Comparison of ENCODE assay signal across 1 cellular context in genomic region chr1:241950390-241950789, GRCh38.
TF ChIP-seq lines count a peak whose summit lies in the region.

No MANE protein-coding gene starts in this region.

TF ChIP-seq in IMR-90, 13 proteins besides CTCF, POLR2A, EP300 and RAD21 (continued from another document):
- no peak for TF ChIP-seq RCOR1 (IDR thresholded peaks at IDR 0.05; ENCODE audit: insufficient replicate concordance, low read length)
- no peak for TF ChIP-seq FOS (IDR thresholded peaks at IDR 0.05; ENCODE audit: low read depth, low read length)
- no peak for TF ChIP-seq BHLHE40 (IDR thresholded peaks at IDR 0.05; ENCODE audit: low read depth, low read length)
- TF ChIP-seq ELK1 (IDR thresholded peaks at IDR 0.05; ENCODE audit: borderline replicate concordance, low read depth, low read length) = no peak
- no peak for TF ChIP-seq NFE2L2 (IDR thresholded peaks at IDR 0.05; ENCODE audit: low read depth, low read length)
- no peak for TF ChIP-seq MAFK (IDR thresholded peaks at IDR 0.05; ENCODE audit: low read depth, low read length)
- no peak for TF ChIP-seq SMC3 (IDR thresholded peaks at IDR 0.05; ENCODE audit: low read depth, low read length)
- no peak for TF ChIP-seq CHD1 (IDR thresholded peaks at IDR 0.05; ENCODE audit: low read depth, low read length)
- no peak for TF ChIP-seq RFX5 (IDR thresholded peaks at IDR 0.05; ENCODE audit: low read depth, low read length)
TF ChIP-seq in IMR-90: peak in this region for 0.
